3 cellular contexts compared by ENCODE assay signal in genomic region chr16:84337236-84337635, GRCh38. TPM values are rescaled to one million over a fixed set of nuclear protein-coding genes. Genes with fewer than 3 reads are reported as not detected.
"Had no signal": no experiment of that assay in that cellular context is flagged by ENCODE, and none has a peak within 500 bp of the region (broad histone marks: within the 10 kb centered on the region; RNA-seq: fewer than 3 reads in every experiment).

No MANE protein-coding gene starts in this region.

RNA-seq across cellular contexts. Expression of gene ATP2C2, which starts 31.1 kb away (rescaled TPM):
- total RNA-seq: LHCN-M2, MCF 10A, NCI-H460 had no signal

RNA-seq across cellular contexts. Expression of gene WFDC1, which starts 42.6 kb away (rescaled TPM):
- total RNA-seq: LHCN-M2, MCF 10A, NCI-H460 had no signal
